Comparison of ENCODE assay signal across 22 cellular contexts in genomic region chr4:48153791-48154550, GRCh38. TPM values are rescaled to one million over a fixed set of nuclear protein-coding genes. Genes with fewer than 3 reads are reported as not detected.
DNase-seq lines count a peak whose midpoint lies in the region; ATAC-seq lines count a peak whose summit lies in the region.
"Had no signal": no experiment of that assay in that cellular context is flagged by ENCODE, and none has a peak within 500 bp of the region (broad histone marks: within the 10 kb centered on the region; RNA-seq: fewer than 3 reads in every experiment).

No MANE protein-coding gene starts in this region.

- H3K4me3 Mint-ChIP-seq in stimulated activated naive CD8-positive, alpha-beta T cell treated with anti-CD3 and anti-CD28 coated beads, Interleukin-15, amount 100 ng/mL, for 72 hours = no peak overlapping the region
- H3K4me3 Mint-ChIP-seq: immature natural killer cell, T-cell had no signal

- H3K27me3 ChIP-seq in H7 (ENCODE audit: control insufficient read depth, insufficient read depth, low read length) = no peaks in the 10 kb centered on the region
- H3K27me3 ChIP-seq: cardiac muscle cell, esophagus squamous epithelium, tibial nerve had no signal

- ATAC-seq in activated CD4-positive, CD25-positive, alpha-beta regulatory T cell treated with anti-CD3 and anti-CD28 coated beads, Interleukin-2, amount 50 U/mL, for 24 hours = peak; percentile 32 to 48
- ATAC-seq in GM21529 (IDR thresholded peaks at IDR 0.05; ENCODE audit: unreplicated experiment) (peak; percentile 62), HG03045 (IDR thresholded peaks at IDR 0.05; ENCODE audit: unreplicated experiment) (peak; percentile 62)
- peak; percentile 63 for ATAC-seq in stimulated activated naive CD8-positive, alpha-beta T cell treated with anti-CD3 and anti-CD28 coated beads, Interleukin-15, amount 100 ng/mL, for 72 hours
- ATAC-seq: T-cell had no signal

- H3K27me3 Mint-ChIP-seq in stimulated activated naive CD8-positive, alpha-beta T cell treated with anti-CD3 and anti-CD28 coated beads, Interleukin-15, amount 100 ng/mL, for 72 hours = no peaks in the 10 kb centered on the region
- H3K27me3 Mint-ChIP-seq: naive B cell, T-cell had no signal

- H3K27ac Mint-ChIP-seq in stimulated activated naive CD8-positive, alpha-beta T cell treated with anti-CD3 and anti-CD28 coated beads, Interleukin-15, amount 100 ng/mL, for 72 hours = no peak overlapping the region
- H3K27ac Mint-ChIP-seq: immature natural killer cell, naive B cell, T-cell had no signal

- DNase-seq in activated CD4-positive, CD25-positive, alpha-beta regulatory T cell treated with anti-CD3 and anti-CD28 coated beads, Interleukin-2, amount 50 U/mL, for 72 hours = no peak
- no peak for DNase-seq in stimulated activated naive CD8-positive, alpha-beta T cell treated with anti-CD3 and anti-CD28 coated beads, Interleukin-15, amount 100 ng/mL, for 72 hours
- DNase-seq in H7 = no peak
- no peak for DNase-seq in superior temporal gyrus (ENCODE audit: extremely low spot score)
- DNase-seq in COLO668 (lab: John Stamatoyannopoulos, UW; ENCODE audit: unreplicated experiment) = no peak
- DNase-seq: activated CD8-positive, alpha-beta memory T cell treated with anti-CD3 and anti-CD28 coated beads for 24 hours; esophagus squamous epithelium; GF-D8; head of caudate nucleus; immature natural killer cell; naive B cell; NCI-H1417 treated with DMSO at 0.1 percent for 48 hours; NCI-H2227 treated with DMSO at 0.1 percent for 48 hours; posterior cingulate gyrus; T-cell had no signal

- no peak overlapping the region for H3K4me3 ChIP-seq in H7 (ENCODE audit: insufficient read depth, low read depth, low read length)
- H3K4me3 ChIP-seq: cardiac muscle cell, esophagus squamous epithelium, lung, skin epidermis, tibial nerve had no signal

- peaks cover 15 to 25% of the 10 kb centered on the region in 2 donors for H3K9me3 Mint-ChIP-seq in stimulated activated naive CD8-positive, alpha-beta T cell treated with anti-CD3 and anti-CD28 coated beads, Interleukin-15, amount 100 ng/mL, for 72 hours

- H3K36me3 ChIP-seq in H7 (replicated peaks; ENCODE audit: control insufficient read depth, insufficient read depth, low read length) = peaks cover 3% of the 10 kb centered on the region
- H3K36me3 ChIP-seq: cardiac muscle cell had no signal

- H3K4me1 Mint-ChIP-seq in stimulated activated naive CD8-positive, alpha-beta T cell treated with anti-CD3 and anti-CD28 coated beads, Interleukin-15, amount 100 ng/mL, for 72 hours = peaks cover 22% of the 10 kb centered on the region
- H3K4me1 Mint-ChIP-seq: immature natural killer cell, T-cell had no signal

RNA-seq across cellular contexts. Expression of gene TXK, which starts 19.9 kb away (rescaled TPM):
- total RNA-seq in H7 (2014; rRNA removed; shearing (Covaris generic)) = not detected in 2 replicates
